In genomic region chr20:11098888-11099287, GRCh38 we compare ENCODE assay signal across 16 cellular contexts.
DNase-seq lines count a peak whose midpoint lies in the region; ATAC-seq, FAIRE-seq and TF ChIP-seq lines count a peak whose summit lies in the region.
"Had no signal": no experiment of that assay in that cellular context is flagged by ENCODE, and none has a peak within 500 bp of the region (broad histone marks: within the 10 kb centered on the region; RNA-seq: fewer than 3 reads in every experiment).

No MANE protein-coding gene starts in this region.

- TF ChIP-seq EP300 in Ishikawa (IDR thresholded peaks at IDR 0.05; ENCODE audit: borderline replicate concordance): no peak
- no peak for TF ChIP-seq EP300 in sigmoid colon (IDR thresholded peaks at IDR 0.05)

- peak; percentile 68 for ATAC-seq in left colon
- no peak for ATAC-seq in HG03097 (IDR thresholded peaks at IDR 0.05; ENCODE audit: low FRiP score, unreplicated experiment)

- intact Hi-C loops in left colon (cut with DNase I, micrococcal nuclease) (no loop called here), sigmoid colon (cut with DNase I) (no loop called here)

- TF ChIP-seq RAD21 in Ishikawa (IDR thresholded peaks at IDR 0.05; ENCODE audit: low read depth): peak; percentile 53

- 18 to 44% methylated on average over 1 of the region's 1 CpG for WGBS in sigmoid colon, 2 donors

- H3K27ac ChIP-seq in sigmoid colon: no peak overlapping the region
- H3K27ac ChIP-seq: ascending aorta had no signal

- H3K4me1 ChIP-seq in sigmoid colon: no peaks in the 10 kb centered on the region
- H3K4me1 ChIP-seq: ascending aorta had no signal

- H3K4me3 ChIP-seq in bronchial epithelial cell (ENCODE audit: low read depth, low read length) (no peak overlapping the region), sigmoid colon (no peak overlapping the region)
- H3K4me3 ChIP-seq: ascending aorta, MG63 had no signal

- peak; percentile 39 for TF ChIP-seq CTCF in bronchial epithelial cell (IDR thresholded peaks at IDR 0.05; ENCODE audit: insufficient read depth, low read length, severe bottlenecking)
- no peak for TF ChIP-seq CTCF in sigmoid colon (IDR thresholded peaks at IDR 0.05)

- no peaks in the 10 kb centered on the region for H3K9me3 ChIP-seq in sigmoid colon
- H3K9me3 ChIP-seq: ascending aorta had no signal

- H3K27me3 ChIP-seq in bronchial epithelial cell (ENCODE audit: control insufficient read depth, insufficient read depth, low read length) (no peaks in the 10 kb centered on the region), sigmoid colon (no peaks in the 10 kb centered on the region)
- H3K27me3 ChIP-seq: ascending aorta, MG63 had no signal

- no peaks in the 10 kb centered on the region for H3K36me3 ChIP-seq in bronchial epithelial cell (ENCODE audit: control insufficient read depth, insufficient read depth, low read length)
- H3K36me3 ChIP-seq in sigmoid colon: no peaks in the 10 kb centered on the region
- H3K36me3 ChIP-seq: ascending aorta, MG63 had no signal

- no peak for TF ChIP-seq POLR2A in sigmoid colon (IDR thresholded peaks at IDR 0.05)

- DNase-seq in Caki2 (ENCODE audit: low read depth) (peak; percentile 19), bronchial epithelial cell (ENCODE audit: low read depth) (no peak), left colon (peak; percentile 26 to 27), sigmoid colon (no peak), globus pallidus (ENCODE audit: low spot score) (no peak)
- no peak for DNase-seq in activated CD4-positive, alpha-beta T cell treated with anti-CD3 and anti-CD28 coated beads, Interleukin-2, amount 50 U/mL, for 1 hour
- DNase-seq: activated CD4-positive, alpha-beta memory T cell treated with anti-CD3 and anti-CD28 coated beads, Interleukin-2, amount 10 ng/mL, durations not matched to agents 7 days and 5 days; CD4-positive, CD25-positive, alpha-beta regulatory T cell; effector CD8-positive, alpha-beta T cell; GF-D8; MG63; NCI-H2227 treated with DMSO at 0.1 percent for 48 hours; T-helper 9 cell had no signal

- no peak for FAIRE-seq in bronchial epithelial cell (lab: Jason Lieb, UNC)

- in situ Hi-C loops in Caki2 (cut with HindIII; ENCODE audit: low pct_unique_long_range_greater_than_20kb, low sequenced_read_pairs): no loop called here

TF ChIP-seq in Ishikawa, 13 proteins besides CTCF, POLR2A, EP300 and RAD21:
- TF ChIP-seq ZBTB7A (IDR thresholded peaks at IDR 0.05; ENCODE audit: low read depth): no peak
- TF ChIP-seq CREB1 (IDR thresholded peaks at IDR 0.05; ENCODE audit: low read depth): no peak
- TF ChIP-seq TAF1 (IDR thresholded peaks at IDR 0.05; ENCODE audit: low read depth): no peak
- TF ChIP-seq, protein P1, sequence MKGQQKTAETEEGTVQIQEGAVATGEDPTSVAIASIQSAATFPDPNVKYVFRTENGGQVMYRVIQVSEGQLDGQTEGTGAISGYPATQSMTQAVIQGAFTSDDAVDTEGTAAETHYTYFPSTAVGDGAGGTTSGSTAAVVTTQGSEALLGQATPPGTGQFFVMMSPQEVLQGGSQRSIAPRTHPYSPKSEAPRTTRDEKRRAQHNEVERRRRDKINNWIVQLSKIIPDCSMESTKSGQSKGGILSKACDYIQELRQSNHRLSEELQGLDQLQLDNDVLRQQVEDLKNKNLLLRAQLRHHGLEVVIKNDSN (IDR thresholded peaks at IDR 0.05): no peak
- TF ChIP-seq YY1 (IDR thresholded peaks at IDR 0.05; ENCODE audit: low read depth): no peak
- no peak for TF ChIP-seq FOXM1 (IDR thresholded peaks at IDR 0.05; ENCODE audit: borderline replicate concordance, low read depth)
- TF ChIP-seq EGR1 (IDR thresholded peaks at IDR 0.05): no peak
- TF ChIP-seq, protein P2, sequence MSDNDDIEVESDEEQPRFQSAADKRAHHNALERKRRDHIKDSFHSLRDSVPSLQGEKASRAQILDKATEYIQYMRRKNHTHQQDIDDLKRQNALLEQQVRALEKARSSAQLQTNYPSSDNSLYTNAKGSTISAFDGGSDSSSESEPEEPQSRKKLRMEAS (IDR thresholded peaks at IDR 0.05): no peak
- no peak for TF ChIP-seq TCF12 (IDR thresholded peaks at IDR 0.05; ENCODE audit: low read depth)
- TF ChIP-seq NFIC (IDR thresholded peaks at IDR 0.05): no peak
- TF ChIP-seq CEBPB (IDR thresholded peaks at IDR 0.05): no peak
- TF ChIP-seq TEAD4 (IDR thresholded peaks at IDR 0.05): no peak
- TF ChIP-seq REST (IDR thresholded peaks at IDR 0.05; ENCODE audit: low read depth): no peak
TF ChIP-seq in Ishikawa: peak in this region for 0.

Comparison
In these comparisons a context has a peak if more than half of its experiments do, and no peak if none do; other contexts are left out.
1. DNase-seq: peak in Caki2 (single experiment) and left colon (2 of 2); none in bronchial epithelial cell (single experiment), sigmoid colon (single experiment), activated CD4-positive, alpha-beta T cell treated with anti-CD3 and anti-CD28 coated beads, Interleukin-2, amount 50 U/mL, for 1 hour (single experiment) and globus pallidus (single experiment).